26 cellular contexts compared by ENCODE assay signal in genomic region chr7:108589874-108590273, GRCh38. TPM values are rescaled to one million over a fixed set of nuclear protein-coding genes. Genes with fewer than 3 reads are reported as not detected.
DNase-seq lines count a peak whose midpoint lies in the region; ATAC-seq, FAIRE-seq and TF ChIP-seq lines count a peak whose summit lies in the region.
"Had no signal": no experiment of that assay in that cellular context is flagged by ENCODE, and none has a peak within 500 bp of the region (broad histone marks: within the 10 kb centered on the region; RNA-seq: fewer than 3 reads in every experiment).

No MANE protein-coding gene starts in this region.

- no peaks in the 10 kb centered on the region for H3K9me3 ChIP-seq in mammary epithelial cell (replicated peaks; ENCODE audit: insufficient read depth, low read length)
- H3K9me3 ChIP-seq in breast epithelium = no peaks in the 10 kb centered on the region
- no peaks in the 10 kb centered on the region for H3K9me3 ChIP-seq in kidney (ENCODE audit: control insufficient read depth in 1 of 2, low read length in 2 of 2)
- H3K9me3 ChIP-seq: heart right ventricle, transverse colon had no signal

- H3K4me1 ChIP-seq in mammary epithelial cell (ENCODE audit: insufficient read depth, low read length) = no peaks in the 10 kb centered on the region
- no peaks in the 10 kb centered on the region for H3K4me1 ChIP-seq in breast epithelium
- peaks cover 2 to 4% of the 10 kb centered on the region in 2 donors for H3K4me1 ChIP-seq in kidney (ENCODE audit: control insufficient read depth in 1 of 2, insufficient read depth in 1 of 2, low read depth in 1 of 2, low read length in 2 of 2)
- H3K4me1 ChIP-seq: heart right ventricle, transverse colon had no signal

- BruUV-seq in mammary epithelial cell (replicated peaks; lab: Mats Ljungman, UMichigan) = no TSS peak

- peak; percentile 45 for DNase-seq in mammary epithelial cell
- DNase-seq in breast epithelium (ENCODE audit: low spot score in 2 of 2) = no peak
- DNase-seq in RCC 7860 (ENCODE audit: low spot score) = peak; percentile 62
- DNase-seq in kidney = no peak
- DNase-seq in frontal cortex (ENCODE audit: low spot score in 2 of 2) = no peak
- no peak for DNase-seq in NCI-H2029 treated with DMSO at 0.1 percent for 48 hours (lab: John Stamatoyannopoulos, UW)
- no peak for DNase-seq in T-cell
- DNase-seq in superior temporal gyrus (ENCODE audit: extremely low spot score) = no peak
- DNase-seq: activated CD4-positive, alpha-beta T cell treated with anti-CD3 and anti-CD28 coated beads, Interleukin-2, amount 10 ng/mL, durations not matched to agents 24 days and 14 days; activated CD8-positive, alpha-beta memory T cell treated with anti-CD3 and anti-CD28 coated beads, Interleukin-2, amount 50 U/mL, for 48 hours; activated naive CD4-positive, alpha-beta T cell treated with Interleukin-2 at 50 U/mL for 16 hours; anterior cingulate cortex; C1 segment of cervical spinal cord; DMS53; effector CD4-positive, alpha-beta T cell; heart right ventricle; KG1; NCI-H1048; NCI-H2081; retina; transverse colon had no signal

- H2AFZ ChIP-seq in mammary epithelial cell (ENCODE audit: low read depth, low read length) = peak overlapping the region; percentile 54
- H2AFZ ChIP-seq: neural progenitor cell had no signal

- in situ Hi-C loops in mammary epithelial cell (cut with MboI; ENCODE audit: low sequenced_read_pairs in 2 of 2) = no loop called here

- H3K4me3 ChIP-seq in mammary epithelial cell (replicated peaks in 1 of 3; ENCODE audit: insufficient read depth in 1 of 3, low read depth in 2 of 3, low read length in 3 of 3) (no peak overlapping the region), breast epithelium (no peak overlapping the region), kidney (ENCODE audit: low read length in 2 of 2) (no peak overlapping the region)
- H3K4me3 ChIP-seq: heart right ventricle, neural progenitor cell, transverse colon had no signal

- CTCF ChIA-PET in mammary epithelial cell (lab: Charles Lee; ENCODE audit: low non-redundant PET) = no interaction called here
- CTCF ChIA-PET in T-cell (lab: Charles Lee) = no interaction called here

- no peaks in the 10 kb centered on the region for H3K9me3 Mint-ChIP-seq in T-cell
- H3K9me3 Mint-ChIP-seq: activated CD4-positive, alpha-beta T cell treated with anti-CD3 and anti-CD28 coated beads, Interleukin-2, amount 10 ng/mL, durations not matched to agents 24 days and 14 days; neural progenitor cell; stimulated activated effector memory CD8-positive, alpha-beta T cell treated with anti-CD3 and anti-CD28 coated beads, Interleukin-12 subunit alpha, Interleukin-12 subunit beta, amount 100 ng/mL, for 72 hours had no signal

- no peak for TF ChIP-seq POLR2A in breast epithelium (IDR thresholded peaks at IDR 0.05)

- H3K27ac ChIP-seq in mammary epithelial cell (ENCODE audit: insufficient read depth, low read depth, low read length) = no peak overlapping the region
- no peak overlapping the region for H3K27ac ChIP-seq in breast epithelium
- H3K27ac ChIP-seq in kidney (ENCODE audit: low read depth in 2 of 2, low read length in 2 of 2) = peak overlapping the region; percentile 9 to 26
- H3K27ac ChIP-seq: heart right ventricle, neural progenitor cell, transverse colon had no signal

- POLR2A ChIA-PET in T-cell (lab: Charles Lee) = no interaction called here

- peak; percentile 78 for FAIRE-seq in RCC 7860 (lab: Jason Lieb, UNC)
- no peak for FAIRE-seq in kidney (lab: Jason Lieb, UNC)
- no peak for FAIRE-seq in frontal cortex (lab: Jason Lieb, UNC)
- FAIRE-seq: A204.1, islet of Langerhans, TTC549 had no signal

- H3K27me3 Mint-ChIP-seq in T-cell = peaks cover 0 to 6% of the 10 kb centered on the region in 2 donors

- H3K27ac Mint-ChIP-seq in T-cell = no peak overlapping the region
- H3K27ac Mint-ChIP-seq: activated CD4-positive, alpha-beta T cell treated with anti-CD3 and anti-CD28 coated beads, Interleukin-2, amount 10 ng/mL, durations not matched to agents 24 days and 14 days; neural progenitor cell; stimulated activated effector memory CD8-positive, alpha-beta T cell treated with anti-CD3 and anti-CD28 coated beads, Interleukin-12 subunit alpha, Interleukin-12 subunit beta, amount 100 ng/mL, for 72 hours had no signal

- H3K36me3 ChIP-seq in mammary epithelial cell (ENCODE audit: insufficient read depth, low read length) = no peaks in the 10 kb centered on the region
- no peaks in the 10 kb centered on the region for H3K36me3 ChIP-seq in breast epithelium
- no peaks in the 10 kb centered on the region for H3K36me3 ChIP-seq in kidney (ENCODE audit: control insufficient read depth in 1 of 2, insufficient read depth in 2 of 2, low read length in 2 of 2)
- H3K36me3 ChIP-seq: heart right ventricle, neural progenitor cell, transverse colon had no signal

- TF ChIP-seq CTCF in mammary epithelial cell (conservative IDR thresholded peaks at IDR 0.05 in 1 of 2, IDR thresholded peaks at IDR 0.05 in 1 of 2; ENCODE audit: extremely low read depth in 1 of 2, insufficient read depth in 1 of 2, low read depth in 1 of 2, low read length in 2 of 2) = no peak
- no peak for TF ChIP-seq CTCF in breast epithelium (IDR thresholded peaks at IDR 0.05)
- TF ChIP-seq CTCF in kidney (IDR thresholded peaks at IDR 0.05; ENCODE audit: borderline replicate concordance, extremely low read depth, insufficient read depth) = no peak

- dilution Hi-C loops in mammary epithelial cell (cut with HindIII; ENCODE audit: low sequenced_read_pairs) = no loop called here

- H3K27me3 ChIP-seq in mammary epithelial cell (ENCODE audit: insufficient read depth, low read length) (peaks cover 3% of the 10 kb centered on the region), breast epithelium (no peaks in the 10 kb centered on the region)
- H3K27me3 ChIP-seq: heart right ventricle, neural progenitor cell, transverse colon had no signal

- ATAC-seq in T-cell (replicated peaks in 1 of 4) = no peak
- ATAC-seq: heart right ventricle; stimulated activated effector memory CD8-positive, alpha-beta T cell treated with anti-CD3 and anti-CD28 coated beads, Interleukin-12 subunit alpha, Interleukin-12 subunit beta, amount 100 ng/mL, for 72 hours had no signal

- H3K4me1 Mint-ChIP-seq in T-cell = no peaks in the 10 kb centered on the region
- H3K4me1 Mint-ChIP-seq: activated CD4-positive, alpha-beta T cell treated with anti-CD3 and anti-CD28 coated beads, Interleukin-2, amount 10 ng/mL, durations not matched to agents 24 days and 14 days; stimulated activated effector memory CD8-positive, alpha-beta T cell treated with anti-CD3 and anti-CD28 coated beads, Interleukin-12 subunit alpha, Interleukin-12 subunit beta, amount 100 ng/mL, for 72 hours had no signal

- H3K4me2 ChIP-seq in mammary epithelial cell (ENCODE audit: insufficient read depth, low read depth, low read length) = no peak overlapping the region
- H3K4me2 ChIP-seq: neural progenitor cell had no signal

- 13% methylated on average over 1 of the region's 1 CpG for WGBS in mammary epithelial cell (ENCODE audit: low coverage, missing lambda C conversion rate)

- intact Hi-C loops in mammary epithelial cell (cut with micrococcal nuclease) = no loop called here
- intact Hi-C loops in breast epithelium (cut with DNase I; ENCODE audit: low total_unique reads) = no loop called here
- intact Hi-C loops in kidney (cut with DNase I) = no loop called here

- no peaks in the 10 kb centered on the region for H3K79me2 ChIP-seq in mammary epithelial cell (ENCODE audit: insufficient read depth, low read length)

- no peaks in the 10 kb centered on the region for H4K20me1 ChIP-seq in mammary epithelial cell (ENCODE audit: insufficient read depth, low read length)

- H3K9ac ChIP-seq in mammary epithelial cell (ENCODE audit: insufficient read depth, low read length) = no peak overlapping the region
- H3K9ac ChIP-seq in kidney (ENCODE audit: low read length in 2 of 2) = no peak overlapping the region
- H3K9ac ChIP-seq: neural progenitor cell had no signal

- H3K36me3 Mint-ChIP-seq in T-cell = no peaks in the 10 kb centered on the region
- H3K36me3 Mint-ChIP-seq: neural progenitor cell had no signal

- H3K4me3 Mint-ChIP-seq in T-cell = no peak overlapping the region
- H3K4me3 Mint-ChIP-seq: activated CD4-positive, alpha-beta T cell treated with anti-CD3 and anti-CD28 coated beads, Interleukin-2, amount 10 ng/mL, durations not matched to agents 24 days and 14 days; neural progenitor cell; stimulated activated effector memory CD8-positive, alpha-beta T cell treated with anti-CD3 and anti-CD28 coated beads, Interleukin-12 subunit alpha, Interleukin-12 subunit beta, amount 100 ng/mL, for 72 hours had no signal

RNA-seq across cellular contexts. Expression of gene DNAJB9, which starts 20.2 kb away (rescaled TPM):
- total RNA-seq in mammary epithelial cell = 10 to 100 TPM; 25.8 to 47.0 TPM
- 8.2 TPM for polyA plus RNA-seq in mammary epithelial cell
- polyA minus RNA-seq in mammary epithelial cell = 7.4 TPM
- 10 to 100 TPM; 36.3 to 51.2 (median 41.0) TPM for total RNA-seq in breast epithelium
- 31.3 TPM for total RNA-seq in kidney
- polyA plus RNA-seq in kidney (ENCODE audit: insufficient read depth, low read depth, low replicate concordance) = 33.5 TPM
- 66.4 TPM for total RNA-seq in frontal cortex
- 10 to 100 TPM; 20.5 to 60.8 (median 27.9) TPM for total RNA-seq in T-cell

RNA-seq across cellular contexts. Expression of gene THAP5, which starts 20.4 kb away (rescaled TPM):
- total RNA-seq in mammary epithelial cell = 10 to 100 TPM; 23.9 to 25.0 TPM
- polyA plus RNA-seq in mammary epithelial cell = 5.2 TPM
- 15.3 TPM for polyA minus RNA-seq in mammary epithelial cell
- total RNA-seq in breast epithelium = 10 to 100 TPM; 19.4 to 35.6 (median 24.6) TPM
- 32.6 TPM for total RNA-seq in kidney
- polyA plus RNA-seq in kidney (ENCODE audit: insufficient read depth, low read depth, low replicate concordance) = 9.4 TPM
- 78.3 TPM for total RNA-seq in frontal cortex
- 10 to 100 TPM; 20.8 to 38.7 (median 36.1) TPM for total RNA-seq in T-cell

Comparison
In these comparisons a context has a peak if more than half of its experiments do, and no peak if none do; other contexts are left out.
1. DNase-seq: peak in mammary epithelial cell (single experiment) and RCC 7860 (single experiment); none in breast epithelium (0 of 2), kidney (single experiment), frontal cortex (0 of 2), NCI-H2029 treated with DMSO at 0.1 percent for 48 hours (single experiment), T-cell (0 of 34) and superior temporal gyrus (single experiment).
2. H3K27ac ChIP-seq: peak in kidney (2 of 2); none in mammary epithelial cell (single experiment) and breast epithelium (0 of 2).